Comparison of ENCODE assay signal across 33 cellular contexts in the genomic region with DNA sequence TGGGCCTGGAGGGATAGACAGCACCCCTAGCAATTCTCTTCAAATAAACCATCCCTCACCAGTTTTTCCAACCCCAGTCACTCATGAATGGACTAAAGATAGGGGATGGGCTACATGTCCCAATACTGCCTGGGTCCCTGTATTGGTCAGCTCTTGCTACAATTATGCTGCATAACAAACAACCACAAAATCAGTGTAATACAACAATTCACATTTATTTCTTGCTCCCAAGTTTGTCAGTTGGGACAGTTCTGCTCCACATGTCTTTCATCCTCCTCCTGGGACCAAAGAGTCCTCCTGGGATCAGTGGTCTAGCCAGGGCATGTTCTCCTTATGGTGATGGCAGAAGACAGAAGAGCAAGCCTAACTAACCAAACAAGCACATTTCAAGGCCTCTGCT.
DNase-seq lines count a peak whose midpoint lies in the region; ATAC-seq, FAIRE-seq and TF ChIP-seq lines count a peak whose summit lies in the region.
"Had no signal": no experiment of that assay in that cellular context is flagged by ENCODE, and none has a peak within 500 bp of the region (broad histone marks: within the 10 kb centered on the region; RNA-seq: fewer than 3 reads in every experiment).

No MANE protein-coding gene starts in this region.

- H2BK5ac ChIP-seq in neuronal stem cell (ENCODE audit: low read length): no peak overlapping the region

- CTCF ChIA-PET in HepG2 (lab: Yijun Ruan, JAX; ENCODE audit: low intra/inter-chr PET ratio, low total read pairs): no interaction called here

- peaks cover 0 to 14% of the 10 kb centered on the region in 2 experiments; a peak in 2 of 5 replicates for H3K27me3 ChIP-seq in HepG2 (ENCODE audit: control insufficient read depth in 1 of 2, insufficient read depth in 2 of 2, low read length in 2 of 2)
- H3K27me3 ChIP-seq in right lobe of liver: no peaks in the 10 kb centered on the region
- peaks cover 3% of the 10 kb centered on the region for H3K27me3 ChIP-seq in bronchial epithelial cell (ENCODE audit: control insufficient read depth, insufficient read depth, low read length)
- no peaks in the 10 kb centered on the region for H3K27me3 ChIP-seq in neuronal stem cell (ENCODE audit: control insufficient read depth in 3 of 3, insufficient read depth in 3 of 3, low read depth in 1 of 3, low read length in 3 of 3)
- H3K27me3 ChIP-seq: BE2C; BLaER1; BLaER1 treated with 17β-estradiol and CSF1 and Interleukin-3, amounts not matched to agents 10 nM and 100 nM had no signal

- H3K27ac ChIP-seq in HepG2 (ENCODE audit: extremely low read length, insufficient read depth, low read length) (no peak overlapping the region), right lobe of liver (no peak overlapping the region), neuronal stem cell (replicated peaks; ENCODE audit: low read length) (no peak overlapping the region)
- H3K27ac ChIP-seq: 22Rv1; A549; BLaER1; BLaER1 treated with 17β-estradiol and CSF1 and Interleukin-3, amounts not matched to agents 10 nM and 100 nM; C4-2B had no signal

- no peak overlapping the region for H3K14ac ChIP-seq in neuronal stem cell (ENCODE audit: low read length)

- ATAC-seq in HepG2 (no peak), right lobe of liver (no peak), GM21381 (IDR thresholded peaks at IDR 0.05; ENCODE audit: unreplicated experiment) (no peak)
- ATAC-seq: A549; CD8-positive, alpha-beta T cell had no signal

- no TSS peak for BruUV-seq in HepG2 (replicated peaks; lab: Mats Ljungman, UMichigan)

- no peak overlapping the region for H3K4me2 ChIP-seq in HepG2 (ENCODE audit: low read depth, low read length)
- no peak overlapping the region for H3K4me2 ChIP-seq in neuronal stem cell (ENCODE audit: insufficient read depth, low read length, poor library complexity, severe bottlenecking)
- H3K4me2 ChIP-seq: A549; BLaER1; BLaER1 treated with 17β-estradiol and CSF1 and Interleukin-3, amounts not matched to agents 10 nM and 100 nM had no signal

- TF ChIP-seq EP300 in HepG2 (IDR thresholded peaks at IDR 0.05; ENCODE audit: low read depth in 2 of 2, low read length in 2 of 2): no peak
- no peak for TF ChIP-seq EP300 in HepG2 (CRISPR knock-in tag; IDR thresholded peaks at IDR 0.05; ENCODE audit: borderline replicate concordance)

- no peak overlapping the region for H4K8ac ChIP-seq in neuronal stem cell (ENCODE audit: low read depth, low read length)

- no peak for TF ChIP-seq CTCF in HepG2 (CRISPR knock-in tag; IDR thresholded peaks at IDR 0.05)
- TF ChIP-seq CTCF in right lobe of liver (IDR thresholded peaks at IDR 0.05): no peak
- TF ChIP-seq CTCF in bronchial epithelial cell (IDR thresholded peaks at IDR 0.05; ENCODE audit: insufficient read depth, low read length, severe bottlenecking): no peak

- H2BK12ac ChIP-seq in neuronal stem cell (ENCODE audit: low read length): no peak overlapping the region

- no peaks in the 10 kb centered on the region for H4K20me1 ChIP-seq in HepG2 (ENCODE audit: insufficient read depth, low read length)
- H4K20me1 ChIP-seq: BLaER1; BLaER1 treated with 17β-estradiol and CSF1 and Interleukin-3, amounts not matched to agents 10 nM and 100 nM had no signal

- in situ Hi-C loops in HepG2 (cut with HindIII; ENCODE audit: extremely low pct_ligation_motif_present, low pct_unique_long_range_greater_than_20kb): loop anchor here (10.0 kb wide), 1 partner anchor 465 kb away; no protein-coding TSS in a partner anchor

- TF ChIP-seq RAD21 in HepG2 (CRISPR knock-in tag; IDR thresholded peaks at IDR 0.05): no peak

- H2BK120ac ChIP-seq in neuronal stem cell (ENCODE audit: low read depth, low read length): no peak overlapping the region

- H3K9ac ChIP-seq in HepG2 (ENCODE audit: insufficient read depth, low read depth, low read length): no peak overlapping the region
- H3K9ac ChIP-seq in neuronal stem cell (ENCODE audit: low read depth, low read length, poor library complexity): no peak overlapping the region
- H3K9ac ChIP-seq: BLaER1; BLaER1 treated with 17β-estradiol and CSF1 and Interleukin-3, amounts not matched to agents 10 nM and 100 nM had no signal

- H4K91ac ChIP-seq in neuronal stem cell (ENCODE audit: low read depth, low read length, poor library complexity): no peak overlapping the region

- POLR2A ChIA-PET in HepG2 (lab: Yijun Ruan, JAX): no interaction called here

- H3K18ac ChIP-seq in neuronal stem cell (ENCODE audit: low read length): no peak overlapping the region

- H3K36me3 ChIP-seq in HepG2 (replicated peaks in 1 of 2; ENCODE audit: control insufficient read depth in 1 of 2, insufficient read depth in 2 of 2, low read length in 2 of 2) (no peaks in the 10 kb centered on the region), right lobe of liver (no peaks in the 10 kb centered on the region), bronchial epithelial cell (ENCODE audit: control insufficient read depth, insufficient read depth, low read length) (no peaks in the 10 kb centered on the region), neuronal stem cell (replicated peaks in 1 of 2; ENCODE audit: control insufficient read depth in 2 of 2, insufficient read depth in 2 of 2, low read length in 2 of 2) (no peaks in the 10 kb centered on the region)
- H3K36me3 ChIP-seq: BE2C; BLaER1; BLaER1 treated with 17β-estradiol and CSF1 and Interleukin-3, amounts not matched to agents 10 nM and 100 nM had no signal

- no peaks in the 10 kb centered on the region for H3K79me2 ChIP-seq in HepG2 (ENCODE audit: insufficient read depth, low read length)

- intact Hi-C loops in HepG2 (cut with micrococcal nuclease; ENCODE audit: unreplicated experiment) (no loop called here), right lobe of liver (cut with DNase I) (loop anchor here in 1 of 2 donors (5.0 kb wide), 1 partner anchor 242 kb away; no protein-coding TSS in a partner anchor)

- DNase-seq in HepG2 (ENCODE audit: low spot score): no peak
- DNase-seq in right lobe of liver: no peak
- DNase-seq in HTR-8/SVneo (ENCODE audit: insufficient read length, low spot score): no peak
- no peak for DNase-seq in bronchial epithelial cell (ENCODE audit: low read depth)
- DNase-seq in neuronal stem cell (ENCODE audit: low spot score): no peak
- DNase-seq: 8988T; ACHN; AML-193; BE2C; C1 segment of cervical spinal cord; Caco-2; Calu3; CD4-positive, alpha-beta memory T cell; CD4-positive, alpha-beta T cell; CD4-positive, CD25-positive, alpha-beta regulatory T cell; CD8-positive, alpha-beta memory T cell; CD8-positive, alpha-beta T cell; COR-L47; DMS 273 treated with DMSO at 0.1 percent for 48 hours; DMS153; DMS53; DMS79; DMS79 treated with DMSO at 0.1 percent for 48 hours; DND-41; EL had no signal

- H3K9me3 ChIP-seq in HepG2 (ENCODE audit: low read length) (no peaks in the 10 kb centered on the region), right lobe of liver (no peaks in the 10 kb centered on the region), neuronal stem cell (replicated peaks in 1 of 2; ENCODE audit: control insufficient read depth in 2 of 2, insufficient read depth in 1 of 2, low read depth in 1 of 2, low read length in 2 of 2) (peaks cover 0 to 3% of the 10 kb centered on the region in 2 donors)
- H3K9me3 ChIP-seq: A549; BE2C; BLaER1; BLaER1 treated with 17β-estradiol and CSF1 and Interleukin-3, amounts not matched to agents 10 nM and 100 nM had no signal

- H2AK5ac ChIP-seq in neuronal stem cell (ENCODE audit: low read depth, low read length): no peak overlapping the region

- no peak overlapping the region for H3K4ac ChIP-seq in neuronal stem cell (ENCODE audit: low read length)

- FAIRE-seq in HepG2 (lab: Jason Lieb, UNC): no peak
- FAIRE-seq in HTR-8/SVneo (lab: Jason Lieb, UNC): peak; percentile 72
- FAIRE-seq in bronchial epithelial cell (lab: Jason Lieb, UNC): peak; percentile 66
- FAIRE-seq: A204.1, A549, D721Med had no signal

- TF ChIP-seq POLR2A in HepG2 (IDR thresholded peaks at IDR 0.05; ENCODE audit: insufficient read depth in 1 of 2, low read depth in 2 of 2, low read length in 2 of 2) (no peak), right lobe of liver (IDR thresholded peaks at IDR 0.05) (no peak)

- H3K23ac ChIP-seq in neuronal stem cell (ENCODE audit: low read depth, low read length, poor library complexity): no peak overlapping the region

- H2AFZ ChIP-seq in HepG2 (ENCODE audit: low read length): no peak overlapping the region
- H2AFZ ChIP-seq in neuronal stem cell (ENCODE audit: low read length): no peak overlapping the region

- no peak overlapping the region for H2BK15ac ChIP-seq in neuronal stem cell (ENCODE audit: low read length)

- peaks cover 4% of the 10 kb centered on the region for H3K79me1 ChIP-seq in neuronal stem cell (ENCODE audit: low read depth, low read length)

- peaks cover 4% of the 10 kb centered on the region for H3K4me1 ChIP-seq in HepG2 (ENCODE audit: insufficient read depth, low read length)
- H3K4me1 ChIP-seq in right lobe of liver: peaks cover 0 to 4% (median 2%) of the 10 kb centered on the region in 4 donors
- H3K4me1 ChIP-seq in neuronal stem cell (ENCODE audit: control insufficient read depth in 2 of 2, insufficient read depth in 1 of 2, low read depth in 1 of 2, low read length in 2 of 2): peaks cover 4% of the 10 kb centered on the region in 2 donors

- H3K4me3 ChIP-seq in HepG2 (replicated peaks in 1 of 3; ENCODE audit: insufficient read depth in 1 of 3, low read depth in 2 of 3, low read length in 3 of 3) (no peak overlapping the region), right lobe of liver (no peak overlapping the region), bronchial epithelial cell (ENCODE audit: low read depth, low read length) (no peak overlapping the region), neuronal stem cell (ENCODE audit: low read length in 2 of 2) (no peak overlapping the region)
- H3K4me3 ChIP-seq: A549; BLaER1; BLaER1 treated with 17β-estradiol and CSF1 and Interleukin-3, amounts not matched to agents 10 nM and 100 nM had no signal

TF ChIP-seq in HepG2, 621 proteins besides CTCF, POLR2A, EP300 and RAD21:
- TF ChIP-seq, protein P1, sequence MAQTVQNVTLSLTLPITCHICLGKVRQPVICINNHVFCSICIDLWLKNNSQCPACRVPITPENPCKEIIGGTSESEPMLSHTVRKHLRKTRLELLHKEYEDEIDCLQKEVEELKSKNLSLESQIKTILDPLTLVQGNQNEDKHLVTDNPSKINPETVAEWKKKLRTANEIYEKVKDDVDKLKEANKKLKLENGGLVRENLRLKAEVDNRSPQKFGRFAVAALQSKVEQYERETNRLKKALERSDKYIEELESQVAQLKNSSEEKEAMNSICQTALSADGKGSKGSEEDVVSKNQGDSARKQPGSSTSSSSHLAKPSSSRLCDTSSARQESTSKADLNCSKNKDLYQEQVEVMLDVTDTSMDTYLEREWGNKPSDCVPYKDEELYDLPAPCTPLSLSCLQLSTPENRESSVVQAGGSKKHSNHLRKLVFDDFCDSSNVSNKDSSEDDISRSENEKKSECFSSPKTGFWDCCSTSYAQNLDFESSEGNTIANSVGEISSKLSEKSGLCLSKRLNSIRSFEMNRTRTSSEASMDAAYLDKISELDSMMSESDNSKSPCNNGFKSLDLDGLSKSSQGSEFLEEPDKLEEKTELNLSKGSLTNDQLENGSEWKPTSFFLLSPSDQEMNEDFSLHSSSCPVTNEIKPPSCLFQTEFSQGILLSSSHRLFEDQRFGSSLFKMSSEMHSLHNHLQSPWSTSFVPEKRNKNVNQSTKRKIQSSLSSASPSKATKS (CRISPR knock-in tag; IDR thresholded peaks at IDR 0.05): no peak
- peak; percentile 90; the same call in 1 of the 2 replicates for TF ChIP-seq RBAK (CRISPR knock-in tag; IDR thresholded peaks at IDR 0.05)
